22 cellular contexts compared by ENCODE assay signal in genomic region chr10:103510791-103511757, GRCh38. TPM values are rescaled to one million over a fixed set of nuclear protein-coding genes. Genes with fewer than 3 reads are reported as not detected.
"Had no signal": no experiment of that assay in that cellular context is flagged by ENCODE, and none has a peak within 500 bp of the region (broad histone marks: within the 10 kb centered on the region; RNA-seq: fewer than 3 reads in every experiment).

No MANE protein-coding gene starts in this region.

- DNase-seq: activated CD4-positive, alpha-beta T cell treated with anti-CD3 and anti-CD28 coated beads, Interleukin-2, amount 10 ng/mL, durations not matched to agents 24 days and 14 days; activated CD8-positive, alpha-beta T cell treated with anti-CD3 and anti-CD28 coated beads for 36 hours; activated naive CD8-positive, alpha-beta T cell treated with anti-CD3 and anti-CD28 coated beads for 36 hours; activated T-cell treated with anti-CD3 and anti-CD28 coated beads, Interleukin-2, amount 50 U/mL, for 72 hours; amygdala; erythroblast; foreskin melanocyte; glutamatergic neuron; kidney glomerular epithelial cell; left ventricle myocardium superior; mucosa of descending colon; naive B cell; ovary; sigmoid colon; stimulated activated naive CD8-positive, alpha-beta T cell treated with anti-CD3 and anti-CD28 coated beads, Interleukin-15, Interleukin-2, amounts not matched to agents 100 U/mL and 50 U/mL, for 24 hours; substantia nigra; T1000 had no signal

- FAIRE-seq: endometrium had no signal

- H3K4me3 ChIP-seq: coronary artery, mucosa of descending colon, ovary, sigmoid colon, SK-N-MC, tibial nerve had no signal

- H3K9me3 ChIP-seq: mucosa of descending colon, ovary, sigmoid colon, tibial nerve had no signal

- H3K36me3 ChIP-seq: ovary, sigmoid colon, tibial nerve had no signal

- H3K27ac ChIP-seq: coronary artery, ovary, sigmoid colon, SK-N-MC, tibial nerve had no signal

- H3K27me3 ChIP-seq: ovary, sigmoid colon, tibial nerve had no signal

RNA-seq across cellular contexts. Expression of gene NEURL1, which starts 17.6 kb away (rescaled TPM):
- total RNA-seq: left ventricle myocardium superior had no signal

RNA-seq across cellular contexts. Expression of gene CALHM3, which starts 32.0 kb away (rescaled TPM):
- total RNA-seq: activated CD4-positive, alpha-beta T cell treated with anti-CD3 and anti-CD28 coated beads, Interleukin-2, amount 10 ng/mL, durations not matched to agents 24 days and 14 days; activated CD8-positive, alpha-beta T cell treated with anti-CD3 and anti-CD28 coated beads for 36 hours; activated naive CD8-positive, alpha-beta T cell treated with anti-CD3 and anti-CD28 coated beads for 36 hours; activated T-cell treated with anti-CD3 and anti-CD28 coated beads, Interleukin-2, amount 50 U/mL, for 72 hours; left ventricle myocardium superior; mucosa of descending colon; neural crest cell; ovary; sigmoid colon; tibial nerve had no signal
- polyA plus RNA-seq: ovary, sigmoid colon had no signal

RNA-seq across cellular contexts. Expression of gene CALHM1, which starts 52.4 kb away (rescaled TPM):
- total RNA-seq: activated CD4-positive, alpha-beta T cell treated with anti-CD3 and anti-CD28 coated beads, Interleukin-2, amount 10 ng/mL, durations not matched to agents 24 days and 14 days; activated CD8-positive, alpha-beta T cell treated with anti-CD3 and anti-CD28 coated beads for 36 hours; activated naive CD8-positive, alpha-beta T cell treated with anti-CD3 and anti-CD28 coated beads for 36 hours; activated T-cell treated with anti-CD3 and anti-CD28 coated beads, Interleukin-2, amount 50 U/mL, for 72 hours; left ventricle myocardium superior; mucosa of descending colon; neural crest cell; ovary; sigmoid colon; tibial nerve had no signal
- polyA plus RNA-seq: ovary had no signal

RNA-seq across cellular contexts. Expression of gene CALHM2, which starts 58.9 kb away (rescaled TPM):
- total RNA-seq: neural crest cell had no signal
